ENCODE assay signal across 28 cellular contexts in the genomic region with DNA sequence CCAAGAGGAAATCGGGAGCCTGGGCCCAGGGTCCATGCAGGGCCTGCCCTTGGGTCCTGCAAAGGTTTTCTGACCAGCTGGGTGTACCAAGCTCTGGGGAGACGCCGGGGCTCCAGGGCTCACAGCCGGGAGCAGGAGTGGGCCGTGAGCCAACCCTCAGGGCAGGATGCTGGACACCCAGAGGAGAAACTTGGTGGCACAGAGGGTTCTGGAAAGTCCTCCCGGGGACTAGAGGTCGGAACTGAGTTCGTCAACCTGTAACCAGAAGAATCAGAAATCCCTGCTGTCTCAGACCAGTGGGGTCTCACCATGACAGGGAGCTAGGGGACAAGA.
"Had no signal": no experiment of that assay in that cellular context is flagged by ENCODE, and none has a peak within 500 bp of the region (broad histone marks: within the 10 kb centered on the region; RNA-seq: fewer than 3 reads in every experiment).

No MANE protein-coding gene starts in this region.

- H3K27ac Mint-ChIP-seq: dendritic cell treated with granulocyte-macrophage colony-stimulating factor and Interleukin-4, amounts not matched to agents 40 ng/mL and 50 ng/mL, for 4 days; immature natural killer cell; memory B cell; natural killer cell; stimulated activated naive B cell treated with anti-CD40 and anti-IgM and Interleukin-4, amounts not matched to agents 10 μg/mL and 1 μg/mL and 100 μg/mL, for 72 hours; stimulated activated naive CD8-positive, alpha-beta T cell treated with anti-CD3 and anti-CD28 coated beads, Interleukin-15, Interleukin-2, amounts not matched to agents 100 ng/mL and 50 ng/mL, for 24 hours had no signal

- H3K4me3 Mint-ChIP-seq: dendritic cell treated with granulocyte-macrophage colony-stimulating factor and Interleukin-4, amounts not matched to agents 40 ng/mL and 50 ng/mL, for 4 days; immature natural killer cell; memory B cell; natural killer cell; neural crest cell; stimulated activated naive B cell treated with anti-CD40 and anti-IgM and Interleukin-4, amounts not matched to agents 10 μg/mL and 1 μg/mL and 100 μg/mL, for 72 hours; stimulated activated naive CD8-positive, alpha-beta T cell treated with anti-CD3 and anti-CD28 coated beads, Interleukin-15, Interleukin-2, amounts not matched to agents 100 ng/mL and 50 ng/mL, for 24 hours had no signal

- H3K27ac ChIP-seq: colonic mucosa, esophagus muscularis mucosa, foreskin keratinocyte, gastroesophageal sphincter, heart right ventricle, neutrophil, parathyroid adenoma, prostate gland, right atrium auricular region, skin epidermis, transverse colon, upper lobe of right lung, uterus had no signal

- DNase-seq: colonic mucosa; effector memory CD4-positive, alpha-beta T cell; foreskin keratinocyte; heart right ventricle; hippocampal formation; immature natural killer cell; islet precursor cell; left ventricle myocardium superior; natural killer cell; stimulated activated CD4-positive, alpha-beta T cell treated with anti-CD3 and anti-CD28 coated beads, Interleukin-15, amount 100 ng/mL, for 24 hours; stimulated activated CD4-positive, alpha-beta T cell treated with anti-CD3 and anti-CD28 coated beads, Interleukin-2, amount 100 ng/mL, for 48 hours; stimulated activated naive B cell treated with anti-CD40 and anti-IgM and Interleukin-4, amounts not matched to agents 10 μg/mL and 1 μg/mL and 100 μg/mL, for 72 hours; transverse colon; uterus had no signal

- H3K36me3 Mint-ChIP-seq: immature natural killer cell; memory B cell; natural killer cell; stimulated activated naive B cell treated with anti-CD40 and anti-IgM and Interleukin-4, amounts not matched to agents 10 μg/mL and 1 μg/mL and 100 μg/mL, for 72 hours had no signal

- H3K4me3 ChIP-seq: colonic mucosa, esophagus muscularis mucosa, gastroesophageal sphincter, heart right ventricle, lung, prostate gland, right atrium auricular region, skin epidermis, transverse colon, upper lobe of right lung, uterus had no signal

- H3K4me1 Mint-ChIP-seq: immature natural killer cell had no signal

- H3K9me3 ChIP-seq: colonic mucosa, esophagus muscularis mucosa, gastroesophageal sphincter, heart right ventricle, neutrophil, prostate gland, right atrium auricular region, transverse colon, upper lobe of right lung, uterus had no signal

- ATAC-seq: foreskin keratinocyte; gastroesophageal sphincter; heart right ventricle; left ventricle myocardium superior; natural killer cell; stimulated activated naive B cell treated with anti-CD40 and anti-IgM and Interleukin-4, amounts not matched to agents 10 μg/mL and 1 μg/mL and 100 μg/mL, for 72 hours; upper lobe of right lung had no signal

- H3K9me3 Mint-ChIP-seq: dendritic cell treated with granulocyte-macrophage colony-stimulating factor and Interleukin-4, amounts not matched to agents 40 ng/mL and 50 ng/mL, for 4 days; immature natural killer cell; memory B cell; natural killer cell; stimulated activated naive B cell treated with anti-CD40 and anti-IgM and Interleukin-4, amounts not matched to agents 10 μg/mL and 1 μg/mL and 100 μg/mL, for 72 hours; stimulated activated naive CD8-positive, alpha-beta T cell treated with anti-CD3 and anti-CD28 coated beads, Interleukin-15, Interleukin-2, amounts not matched to agents 100 ng/mL and 50 ng/mL, for 24 hours had no signal

- H3K4me1 ChIP-seq: colonic mucosa, foreskin keratinocyte, parathyroid adenoma, prostate gland, upper lobe of right lung, uterus had no signal

- H3K27me3 ChIP-seq: colonic mucosa, right atrium auricular region, uterus had no signal

- H3K36me3 ChIP-seq: colonic mucosa, esophagus muscularis mucosa, gastroesophageal sphincter, heart right ventricle, neutrophil, prostate gland, right atrium auricular region, transverse colon, upper lobe of right lung, uterus had no signal

- FAIRE-seq: endothelial cell of umbilical vein had no signal
